7 cellular contexts compared by ENCODE assay signal in genomic region chr7:28155964-28156363, GRCh38. TPM values are rescaled to one million over a fixed set of nuclear protein-coding genes. Genes with fewer than 3 reads are reported as not detected.
A peak's percentile ranks its signal among the peaks of the same experiment; 100 is the strongest.
DNase-seq lines count a peak whose midpoint lies in the region; ATAC-seq and TF ChIP-seq lines count a peak whose summit lies in the region.

No MANE protein-coding gene starts in this region.

- intact Hi-C loops in PC-3 (cut with micrococcal nuclease), result loop anchor here (5.0 kb wide), 1 partner anchor 49 kb away; no protein-coding TSS in a partner anchor
- intact Hi-C loops in spleen (cut with DNase I; ENCODE audit: low total_unique reads), result no loop called here

- 59 to 70% (median 70%) methylated on average over 3 of the region's 3 CpGs for WGBS in spleen, 5 donors

- ATAC-seq in PC-3, result peak; percentile 41
- ATAC-seq in GM18502 (IDR thresholded peaks at IDR 0.05; ENCODE audit: poor library complexity, unreplicated experiment), result no peak

- H2AFZ ChIP-seq in PC-3 (ENCODE audit: low read length), result no peak overlapping the region

- H4K20me1 ChIP-seq in PC-3 (ENCODE audit: low read length), result no peaks in the 10 kb centered on the region

- H3K79me2 ChIP-seq in PC-3 (ENCODE audit: low read length), result 0 out of 2 replicates have a peak, but pooled peaks cover 4% of the 10 kb centered on the region

- H3K27ac ChIP-seq in PC-3 (ENCODE audit: low read length) (no peak overlapping the region), spleen (peak overlapping the region; percentile 46 to 81 (median 73))

- no TSS peak for BruUV-seq in PC-3 (replicated peaks; lab: Mats Ljungman, UMichigan)

- CTCF ChIA-PET in PC-3 (lab: Charles Lee), result interaction anchor here (0.5 kb wide), 1 partner anchor 530 kb away, joined by 9 read pairs; no protein-coding TSS in a partner anchor

- TF ChIP-seq POLR2A in spleen (IDR thresholded peaks at IDR 0.05), result no peak

- POLR2A ChIA-PET in PC-3 (lab: Charles Lee; ENCODE audit: unreplicated experiment), result no interaction called here

- H3K36me3 ChIP-seq in PC-3 (ENCODE audit: low read depth, low read length) (no peaks in the 10 kb centered on the region), spleen (peaks cover 0 to 4% (median 0%) of the 10 kb centered on the region in 6 donors)

- no peak overlapping the region for H3K9ac ChIP-seq in PC-3 (ENCODE audit: low read length)

- H3K4me2 ChIP-seq in PC-3 (ENCODE audit: low read length), result peak overlapping the region; percentile 37; the same call in 1 of the 2 replicates

- DNase-seq in HCEC 1CT, result peak; percentile 92
- DNase-seq in PC-3, result peak; percentile 78
- DNase-seq in fibroblast of peridontal ligament (ENCODE audit: extremely low read depth), result peak; percentile 91
- DNase-seq in spleen, result no peak
- no peak for DNase-seq in SIG-M5 treated with dmso at 0.1 percent for 504 hours (lab: John Stamatoyannopoulos, UW; ENCODE audit: unreplicated experiment)
- no peak for DNase-seq in KG1 (lab: John Stamatoyannopoulos, UW)

- no peaks in the 10 kb centered on the region for H3K27me3 ChIP-seq in PC-3 (ENCODE audit: low read length)
- no peaks in the 10 kb centered on the region for H3K27me3 ChIP-seq in spleen (replicated peaks in 1 of 7)

- H3K9me3 ChIP-seq in PC-3 (ENCODE audit: low read length) (no peaks in the 10 kb centered on the region), spleen (no peaks in the 10 kb centered on the region)

- TF ChIP-seq CTCF in PC-3 (conservative IDR thresholded peaks at IDR 0.05; ENCODE audit: low read depth, low read length), result no peak
- TF ChIP-seq CTCF in spleen (IDR thresholded peaks at IDR 0.05 in 8 of 11, conservative IDR thresholded peaks at IDR 0.05 in 3 of 11), result no peak

- H3K4me3 ChIP-seq in PC-3 (ENCODE audit: low read length) (no peak overlapping the region), spleen (no peak overlapping the region)

- H3F3A ChIP-seq in PC-3 (ENCODE audit: low read length, unreplicated experiment), result no peaks in the 10 kb centered on the region

- H3K4me1 ChIP-seq in PC-3 (ENCODE audit: insufficient read depth, low read length) (peaks cover 34% of the 10 kb centered on the region), spleen (peaks cover 24 to 98% (median 70%) of the 10 kb centered on the region in 6 donors)

- no peaks in the 10 kb centered on the region for H3K9me2 ChIP-seq in PC-3 (replicated peaks; ENCODE audit: low read length)

RNA-seq across cellular contexts. Expression of gene JAZF1, which starts 24.6 kb away (rescaled TPM):
- total RNA-seq in PC-3 (2014; rRNA removed) (2.2 and 2.3 TPM in 2 replicates), spleen (10 to 100 TPM; 22.4 to 33.8 (median 28.5) TPM)
- 10 to 100 TPM; 13.5 to 16.4 (median 15.6) TPM for polyA plus RNA-seq in spleen

Comparison
In these comparisons a context has a peak if more than half of its experiments do, and no peak if none do; other contexts are left out.
1. DNase-seq: peak in HCEC 1CT (single experiment), PC-3 (single experiment) and fibroblast of peridontal ligament (single experiment); none in spleen (single experiment), SIG-M5 treated with dmso at 0.1 percent for 504 hours (single experiment) and KG1 (single experiment).